In the genomic region with DNA sequence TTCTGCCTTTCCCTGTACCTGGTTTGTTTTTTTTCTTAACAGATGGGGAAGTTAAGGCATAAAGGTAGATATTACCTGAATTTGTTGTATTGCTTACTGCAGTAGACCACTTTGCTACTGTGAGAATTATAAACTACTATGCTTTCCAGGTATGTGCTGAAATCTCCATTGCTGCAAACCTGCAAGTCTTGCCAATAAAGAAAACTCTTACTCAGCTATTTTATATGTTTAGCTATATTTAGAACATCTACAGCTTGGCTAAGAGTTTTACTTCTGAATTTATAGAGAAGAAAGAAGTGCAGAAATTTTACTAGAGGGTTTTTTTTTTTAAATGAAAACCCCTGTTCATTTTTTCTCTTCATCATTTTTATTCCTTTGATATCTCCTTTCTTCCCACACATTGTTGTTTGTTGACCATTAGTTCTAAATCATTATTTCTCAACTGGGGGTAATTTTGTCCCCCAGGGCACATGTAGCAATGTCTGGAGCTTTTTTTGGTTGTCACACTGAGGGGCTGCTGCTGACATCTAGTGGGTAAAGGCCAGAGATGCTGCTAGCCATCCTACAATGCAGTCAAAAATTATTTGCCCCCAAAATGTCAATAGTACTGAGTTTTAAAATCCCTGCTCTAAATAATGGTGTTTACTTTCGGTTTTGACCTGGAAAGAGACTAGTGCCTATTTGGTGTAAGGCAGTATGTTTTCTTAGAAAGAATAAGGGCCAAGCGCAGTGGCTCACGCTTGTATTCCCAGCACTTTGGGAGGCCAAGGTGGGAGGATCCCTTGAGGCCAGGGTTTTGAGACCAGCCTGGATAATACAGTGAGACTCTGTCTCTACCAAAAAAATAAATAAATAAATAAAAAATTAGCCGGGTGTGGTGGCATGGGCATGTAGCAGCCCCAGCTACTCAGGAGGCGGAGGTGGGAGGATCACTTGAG, we compare ENCODE assay signal across 1 cellular context.
TF ChIP-seq lines count a peak whose summit lies in the region.

No MANE protein-coding gene starts in this region.

TF ChIP-seq in liver, 16 proteins besides CTCF, POLR2A, EP300 and RAD21 (continued from another document):
- TF ChIP-seq, protein P1, sequence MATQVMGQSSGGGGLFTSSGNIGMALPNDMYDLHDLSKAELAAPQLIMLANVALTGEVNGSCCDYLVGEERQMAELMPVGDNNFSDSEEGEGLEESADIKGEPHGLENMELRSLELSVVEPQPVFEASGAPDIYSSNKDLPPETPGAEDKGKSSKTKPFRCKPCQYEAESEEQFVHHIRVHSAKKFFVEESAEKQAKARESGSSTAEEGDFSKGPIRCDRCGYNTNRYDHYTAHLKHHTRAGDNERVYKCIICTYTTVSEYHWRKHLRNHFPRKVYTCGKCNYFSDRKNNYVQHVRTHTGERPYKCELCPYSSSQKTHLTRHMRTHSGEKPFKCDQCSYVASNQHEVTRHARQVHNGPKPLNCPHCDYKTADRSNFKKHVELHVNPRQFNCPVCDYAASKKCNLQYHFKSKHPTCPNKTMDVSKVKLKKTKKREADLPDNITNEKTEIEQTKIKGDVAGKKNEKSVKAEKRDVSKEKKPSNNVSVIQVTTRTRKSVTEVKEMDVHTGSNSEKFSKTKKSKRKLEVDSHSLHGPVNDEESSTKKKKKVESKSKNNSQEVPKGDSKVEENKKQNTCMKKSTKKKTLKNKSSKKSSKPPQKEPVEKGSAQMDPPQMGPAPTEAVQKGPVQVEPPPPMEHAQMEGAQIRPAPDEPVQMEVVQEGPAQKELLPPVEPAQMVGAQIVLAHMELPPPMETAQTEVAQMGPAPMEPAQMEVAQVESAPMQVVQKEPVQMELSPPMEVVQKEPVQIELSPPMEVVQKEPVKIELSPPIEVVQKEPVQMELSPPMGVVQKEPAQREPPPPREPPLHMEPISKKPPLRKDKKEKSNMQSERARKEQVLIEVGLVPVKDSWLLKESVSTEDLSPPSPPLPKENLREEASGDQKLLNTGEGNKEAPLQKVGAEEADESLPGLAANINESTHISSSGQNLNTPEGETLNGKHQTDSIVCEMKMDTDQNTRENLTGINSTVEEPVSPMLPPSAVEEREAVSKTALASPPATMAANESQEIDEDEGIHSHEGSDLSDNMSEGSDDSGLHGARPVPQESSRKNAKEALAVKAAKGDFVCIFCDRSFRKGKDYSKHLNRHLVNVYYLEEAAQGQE (IDR thresholded peaks at IDR 0.05), result peak; percentile 18
